1 cellular context compared by ENCODE assay signal in the genomic region with DNA sequence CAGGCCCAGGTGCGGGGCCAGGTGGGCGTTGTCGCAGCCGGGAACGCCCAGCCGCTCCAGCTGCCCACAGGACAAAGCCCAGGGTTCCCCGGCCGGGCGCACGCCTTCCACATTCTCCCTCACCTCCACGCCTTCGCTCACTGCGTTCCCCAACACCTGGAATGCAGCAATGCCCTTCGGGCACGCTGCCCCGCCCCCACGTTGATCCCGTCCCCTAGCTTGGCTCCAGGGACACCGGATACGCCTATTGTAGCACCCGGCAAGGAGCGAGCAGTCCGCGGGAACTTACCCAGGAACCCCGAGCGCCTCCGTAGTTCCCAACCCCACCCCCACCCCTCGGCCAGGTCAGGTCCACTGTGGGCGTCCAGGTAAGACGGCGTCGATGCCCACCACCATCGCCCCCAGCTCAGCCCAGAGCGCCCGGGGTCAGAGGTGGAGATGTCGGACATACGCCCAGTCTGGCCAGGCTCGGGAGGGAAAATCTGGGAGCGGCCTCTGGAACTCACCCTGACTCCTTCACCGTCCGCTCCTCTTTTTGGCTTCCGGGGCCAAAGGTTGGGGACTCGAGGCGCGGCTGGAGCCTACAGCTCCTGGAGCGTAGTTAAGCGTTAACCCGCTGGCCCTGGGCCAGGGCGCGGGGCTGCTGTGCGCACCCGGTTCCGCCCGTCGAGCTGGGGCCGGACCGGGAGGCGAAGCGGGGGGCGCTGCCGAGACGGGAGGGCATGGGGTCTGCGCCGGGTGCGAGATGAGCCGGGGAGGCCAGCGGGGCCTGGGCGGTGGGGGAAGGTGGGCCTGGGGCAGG.
TF ChIP-seq lines count a peak whose summit lies in the region.

No MANE protein-coding gene starts in this region.

TF ChIP-seq in HEK293, 187 proteins besides CTCF, POLR2A, EP300 and RAD21 (continued from another document):
- TF ChIP-seq TSHZ1 (tag by site-specific recombination; IDR thresholded peaks at IDR 0.05; ENCODE audit: borderline replicate concordance) (no peak), ZIC2 (tag by site-specific recombination; IDR thresholded peaks at IDR 0.05) (peak; percentile 37), ZNF777 (tag by site-specific recombination; IDR thresholded peaks at IDR 0.05; ENCODE audit: borderline replicate concordance) (peak; percentile 61; the same call in 1 of the 2 replicates), KLF1 (tag by site-specific recombination; IDR thresholded peaks at IDR 0.05) (peak; percentile 47; the same call in 1 of the 2 replicates)
- TF ChIP-seq, protein P1, sequence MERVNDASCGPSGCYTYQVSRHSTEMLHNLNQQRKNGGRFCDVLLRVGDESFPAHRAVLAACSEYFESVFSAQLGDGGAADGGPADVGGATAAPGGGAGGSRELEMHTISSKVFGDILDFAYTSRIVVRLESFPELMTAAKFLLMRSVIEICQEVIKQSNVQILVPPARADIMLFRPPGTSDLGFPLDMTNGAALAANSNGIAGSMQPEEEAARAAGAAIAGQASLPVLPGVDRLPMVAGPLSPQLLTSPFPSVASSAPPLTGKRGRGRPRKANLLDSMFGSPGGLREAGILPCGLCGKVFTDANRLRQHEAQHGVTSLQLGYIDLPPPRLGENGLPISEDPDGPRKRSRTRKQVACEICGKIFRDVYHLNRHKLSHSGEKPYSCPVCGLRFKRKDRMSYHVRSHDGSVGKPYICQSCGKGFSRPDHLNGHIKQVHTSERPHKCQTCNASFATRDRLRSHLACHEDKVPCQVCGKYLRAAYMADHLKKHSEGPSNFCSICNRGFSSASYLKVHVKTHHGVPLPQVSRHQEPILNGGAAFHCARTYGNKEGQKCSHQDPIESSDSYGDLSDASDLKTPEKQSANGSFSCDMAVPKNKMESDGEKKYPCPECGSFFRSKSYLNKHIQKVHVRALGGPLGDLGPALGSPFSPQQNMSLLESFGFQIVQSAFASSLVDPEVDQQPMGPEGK (tag by site-specific recombination; IDR thresholded peaks at IDR 0.05), result peak; percentile 33; the same call in 1 of the 2 replicates
